Comparison of ENCODE assay signal across 15 cellular contexts in the genomic region with DNA sequence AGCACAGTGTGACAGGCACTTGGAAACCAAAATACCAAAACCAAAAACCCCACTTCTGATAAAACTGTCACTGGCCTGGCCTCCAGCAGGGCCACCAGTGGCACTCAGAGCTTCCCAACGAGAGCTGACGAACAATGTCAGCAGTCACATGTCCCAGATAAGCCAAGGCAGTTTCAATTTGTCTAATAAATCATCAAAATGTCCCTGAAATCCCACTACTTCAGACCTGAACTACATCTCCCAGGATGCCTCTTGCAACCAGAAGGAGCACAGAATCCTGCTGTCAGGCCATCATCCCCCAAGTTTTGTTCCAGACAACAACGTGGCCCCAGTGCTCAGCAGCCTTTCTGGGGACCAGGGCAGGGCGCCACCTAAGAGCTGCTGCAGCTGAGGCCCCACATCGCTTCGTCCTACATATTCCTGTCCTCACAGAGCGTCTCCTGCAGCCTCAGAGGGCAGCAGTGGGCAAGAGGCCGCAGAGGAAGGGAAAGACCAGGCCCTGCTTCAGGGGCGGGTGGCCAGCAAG. TPM values are rescaled to one million over a fixed set of nuclear protein-coding genes. Genes with fewer than 3 reads are reported as not detected.
DNase-seq lines count a peak whose midpoint lies in the region; ATAC-seq and TF ChIP-seq lines count a peak whose summit lies in the region.
"Had no signal": no experiment of that assay in that cellular context is flagged by ENCODE, and none has a peak within 500 bp of the region (broad histone marks: within the 10 kb centered on the region; RNA-seq: fewer than 3 reads in every experiment).

No MANE protein-coding gene starts in this region.

- H3K4me3 ChIP-seq in IMR-90 (ENCODE audit: insufficient read depth, low read depth, low read length) (no peak overlapping the region), neural progenitor cell (no peak overlapping the region), tibial artery (no peak overlapping the region)

- intact Hi-C loops in IMR-90 (cut with micrococcal nuclease) (loop anchor here (5.0 kb wide), 1 partner anchor 75 kb away; the partner anchor contains the start of gene PC), tibial artery (cut with DNase I; ENCODE audit: low total_unique reads) (no loop called here)

- no peaks in the 10 kb centered on the region for H3K36me3 Mint-ChIP-seq in brain
- no peaks in the 10 kb centered on the region for H3K36me3 Mint-ChIP-seq in neural progenitor cell
- H3K36me3 Mint-ChIP-seq: CD4-positive, CD25-positive, alpha-beta regulatory T cell had no signal

- H3K9ac ChIP-seq in IMR-90 (ENCODE audit: low read depth, low read length) (no peak overlapping the region), neural progenitor cell (no peak overlapping the region)

- no peaks in the 10 kb centered on the region for H3K27me3 ChIP-seq in IMR-90 (ENCODE audit: control insufficient read depth, insufficient read depth, low read length)
- no peaks in the 10 kb centered on the region for H3K27me3 ChIP-seq in neural progenitor cell
- H3K27me3 ChIP-seq in tibial artery = peaks cover 0 to 4% of the 10 kb centered on the region in 2 donors

- peak overlapping the region; percentile 14; the same call in 1 of the 3 replicates for H2BK15ac ChIP-seq in IMR-90 (ENCODE audit: low read depth, low read length)

- no peak overlapping the region for H2BK5ac ChIP-seq in IMR-90 (ENCODE audit: low read depth, low read length, poor library complexity, severe bottlenecking)

- peak overlapping the region in 1 of 2 experiments; percentile 43; a peak in 1 of 4 replicates for H4K8ac ChIP-seq in IMR-90 (ENCODE audit: low read depth in 2 of 2, low read length in 2 of 2)

- no peak for TF ChIP-seq RAD21 in IMR-90 (IDR thresholded peaks at IDR 0.05; ENCODE audit: low read length)

- peaks cover 48% of the 10 kb centered on the region for H3K4me1 ChIP-seq in IMR-90 (ENCODE audit: control insufficient read depth, insufficient read depth, low read length)
- H3K4me1 ChIP-seq in neural progenitor cell = peaks cover 23% of the 10 kb centered on the region
- H3K4me1 ChIP-seq in tibial artery = peaks cover 0 to 30% (median 0%) of the 10 kb centered on the region in 4 donors

- H2AK5ac ChIP-seq in IMR-90 (ENCODE audit: low read depth, low read length) = peak overlapping the region; percentile 56

- H2AFZ ChIP-seq in IMR-90 (replicated peaks; ENCODE audit: low read length, poor library complexity) (no peak overlapping the region), neural progenitor cell (replicated peaks) (no peak overlapping the region)

- in situ Hi-C loops in IMR-90 (cut with MboI; ENCODE audit: low sequenced_read_pairs) = no loop called here

- WGBS in IMR-90 (ENCODE audit: extremely low coverage in 2 of 2, insufficient read length in 1 of 2), 2 experiments = 73% methylated on average over 3 of the region's 9 CpGs; no CpG with 5 or more reads in 1 of the 2 experiments

- H3K4me1 Mint-ChIP-seq in brain = peaks cover 73% of the 10 kb centered on the region
- peaks cover 52% of the 10 kb centered on the region for H3K4me1 Mint-ChIP-seq in neural progenitor cell

- peak overlapping the region; percentile 1; the same call in 1 of the 2 replicates for H4K5ac ChIP-seq in IMR-90 (ENCODE audit: low read depth, low read length)

- no peak overlapping the region for H3K23ac ChIP-seq in IMR-90 (ENCODE audit: low read depth, low read length)

- TF ChIP-seq POLR2A in IMR-90 (IDR thresholded peaks at IDR 0.05; ENCODE audit: low read depth, low read length) = no peak

- H3K27ac Mint-ChIP-seq in brain (peak overlapping the region; percentile 95 to 99 (median 99)), neural progenitor cell (peak overlapping the region; percentile 85)
- H3K27ac Mint-ChIP-seq: activated CD4-positive, alpha-beta T cell treated with anti-CD3 and anti-CD28 coated beads, Interleukin-2, amount 10 ng/mL, durations not matched to agents 24 days and 14 days; activated T-cell treated with anti-CD3 and anti-CD28 coated beads, Interleukin-2, amount 50 U/mL, for 72 hours; T-helper 2 cell treated with Interferon-gamma antibody and Interleukin-4, amounts not matched to agents 5 μg/mL and 100 μg/mL, for 36 hours had no signal

- H3K9me3 ChIP-seq in IMR-90 (ENCODE audit: control insufficient read depth, insufficient read depth, low read length) = no peaks in the 10 kb centered on the region
- no peaks in the 10 kb centered on the region for H3K9me3 ChIP-seq in neural progenitor cell (ENCODE audit: low read depth)
- H3K9me3 ChIP-seq in tibial artery = no peaks in the 10 kb centered on the region

- no peak overlapping the region for H3K56ac ChIP-seq in IMR-90 (ENCODE audit: extremely low read depth, insufficient read depth, low read length)

- dilution Hi-C loops in IMR-90 (cut with HindIII; ENCODE audit: low sequenced_read_pairs, unreplicated experiment) = no loop called here

- no peak overlapping the region for H3K27ac ChIP-seq in IMR-90 (ENCODE audit: insufficient read depth, low read length)
- H3K27ac ChIP-seq in neural progenitor cell = peak overlapping the region; percentile 29
- no peak overlapping the region for H3K27ac ChIP-seq in tibial artery

- 0 out of 2 replicates have a peak overlapping the region, but pooled peaks have one; percentile 24 for H2BK20ac ChIP-seq in IMR-90 (ENCODE audit: low read depth, low read length)

- POLR2A ChIA-PET in IMR-90 (lab: Charles Lee; ENCODE audit: unreplicated experiment) = no interaction called here

- H2AK9ac ChIP-seq in IMR-90 (replicated peaks; ENCODE audit: low read depth, low read length, poor library complexity) = peak overlapping the region; percentile 47

- peak overlapping the region; percentile 11 for H2BK120ac ChIP-seq in IMR-90 (ENCODE audit: low read depth, low read length)

- CTCF ChIA-PET in IMR-90 (lab: Yijun Ruan, JAX) = interaction anchor here (1.0 kb wide), 1 partner anchor 39 kb away, joined by 3 read pairs; the partner anchor contains the start of gene RCE1

- no peak overlapping the region; the same call in 1 of the 2 replicates for H3K4ac ChIP-seq in IMR-90 (ENCODE audit: low read depth, low read length)

- H3F3A ChIP-seq in neural progenitor cell (ENCODE audit: low read depth) = peaks cover 9% of the 10 kb centered on the region

- H3K27me3 Mint-ChIP-seq in brain (peaks cover 4% of the 10 kb centered on the region), neural progenitor cell (ENCODE audit: insufficient read depth, low read depth) (peaks cover 5% of the 10 kb centered on the region)
- H3K27me3 Mint-ChIP-seq: activated CD4-positive, alpha-beta T cell treated with anti-CD3 and anti-CD28 coated beads, Interleukin-2, amount 10 ng/mL, durations not matched to agents 24 days and 14 days; CD4-positive, CD25-positive, alpha-beta regulatory T cell had no signal

- H3K14ac ChIP-seq in IMR-90 (replicated peaks; ENCODE audit: low read depth, low read length) = no peak overlapping the region

- BruUV-seq in IMR-90 (replicated peaks; lab: Mats Ljungman, UMichigan) = no TSS peak

- no peaks in the 10 kb centered on the region for H3K9me3 Mint-ChIP-seq in brain
- H3K9me3 Mint-ChIP-seq in neural progenitor cell = no peaks in the 10 kb centered on the region
- H3K9me3 Mint-ChIP-seq: activated CD4-positive, alpha-beta T cell treated with anti-CD3 and anti-CD28 coated beads, Interleukin-2, amount 10 ng/mL, durations not matched to agents 24 days and 14 days; activated T-cell treated with anti-CD3 and anti-CD28 coated beads, Interleukin-2, amount 50 U/mL, for 72 hours; CD4-positive, CD25-positive, alpha-beta regulatory T cell; T-helper 2 cell treated with Interferon-gamma antibody and Interleukin-4, amounts not matched to agents 5 μg/mL and 100 μg/mL, for 36 hours had no signal

- H3K4me3 Mint-ChIP-seq in brain (peak overlapping the region; percentile 38 to 82 (median 77)), neural progenitor cell (peak overlapping the region; percentile 17)
- H3K4me3 Mint-ChIP-seq: activated CD4-positive, alpha-beta T cell treated with anti-CD3 and anti-CD28 coated beads, Interleukin-2, amount 10 ng/mL, durations not matched to agents 24 days and 14 days; activated T-cell treated with anti-CD3 and anti-CD28 coated beads, Interleukin-2, amount 50 U/mL, for 72 hours; T-helper 2 cell treated with Interferon-gamma antibody and Interleukin-4, amounts not matched to agents 5 μg/mL and 100 μg/mL, for 36 hours had no signal

- H3K36me3 ChIP-seq in IMR-90 (ENCODE audit: control insufficient read depth, insufficient read depth, low read length) (no peaks in the 10 kb centered on the region), neural progenitor cell (no peaks in the 10 kb centered on the region), tibial artery (no peaks in the 10 kb centered on the region)

- H3K4me2 ChIP-seq in IMR-90 (ENCODE audit: low read depth, low read length) (no peak overlapping the region), neural progenitor cell (no peak overlapping the region)

- no peak overlapping the region for H3K18ac ChIP-seq in IMR-90 (ENCODE audit: low read depth, low read length)

- no peak for TF ChIP-seq CTCF in IMR-90 (conservative IDR thresholded peaks at IDR 0.05; ENCODE audit: low read depth, low read length)
- TF ChIP-seq CTCF in brain (conservative IDR thresholded peaks at IDR 0.05) = no peak
- TF ChIP-seq CTCF in neural progenitor cell (IDR thresholded peaks at IDR 0.05) = no peak
- no peak for TF ChIP-seq CTCF in tibial artery (IDR thresholded peaks at IDR 0.05)

- ATAC-seq in IMR-90 (ENCODE audit: low read depth) = no peak
- no peak for ATAC-seq in GM19455 (IDR thresholded peaks at IDR 0.05; ENCODE audit: unreplicated experiment)
- no peak for ATAC-seq in HG02884 (IDR thresholded peaks at IDR 0.05; ENCODE audit: unreplicated experiment)
- ATAC-seq: activated T-cell treated with anti-CD3 and anti-CD28 coated beads, Interleukin-2, amount 50 U/mL, for 72 hours had no signal

- H4K91ac ChIP-seq in IMR-90 (ENCODE audit: insufficient read depth, low read depth, low read length) = no peak overlapping the region

- H3K9me1 ChIP-seq in IMR-90 (ENCODE audit: insufficient read depth, low read length) = peaks cover 12% of the 10 kb centered on the region; the same call in 1 of the 2 replicates

- DNase-seq in DMS79 (lab: John Stamatoyannopoulos, UW) = peak; percentile 71
- no peak for DNase-seq in IMR-90
- DNase-seq in neural progenitor cell (ENCODE audit: low spot score) = no peak
- no peak for DNase-seq in tibial artery
- DNase-seq in NCI-H1436 (lab: John Stamatoyannopoulos, UW) = no peak
- DNase-seq: activated CD4-positive, alpha-beta T cell treated with anti-CD3 and anti-CD28 coated beads, Interleukin-2, amount 10 ng/mL, durations not matched to agents 24 days and 14 days; activated T-cell treated with anti-CD3 and anti-CD28 coated beads, Interleukin-2, amount 50 U/mL, for 72 hours; CD4-positive, CD25-positive, alpha-beta regulatory T cell; effector CD4-positive, alpha-beta T cell; MV-4-11; NCI-H526 treated with DMSO at 0.1 percent for 48 hours had no signal

- no peaks in the 10 kb centered on the region for H4K20me1 ChIP-seq in IMR-90 (ENCODE audit: insufficient read depth, low read length)
- H4K20me1 ChIP-seq in neural progenitor cell (ENCODE audit: low read depth) = no peaks in the 10 kb centered on the region

- H3K79me1 ChIP-seq in IMR-90 (ENCODE audit: low read depth in 1 of 2, low read length in 2 of 2) = peaks cover 0 to 31% of the 10 kb centered on the region in 2 experiments; a peak in 2 of 4 replicates

- no peaks in the 10 kb centered on the region for H3K79me2 ChIP-seq in neural progenitor cell (ENCODE audit: low read depth)

RNA-seq across cellular contexts. Expression of gene LRFN4, which starts 25.1 kb away (rescaled TPM):
- total RNA-seq in IMR-90 (2012; rRNA removed) (6.1 and 7.8 TPM in 2 replicates), neural progenitor cell (ENCODE audit: low replicate concordance) (6.7 and 27.9 TPM in 2 replicates)
- polyA plus RNA-seq in IMR-90 (2012; rRNA removed) (18.9 and 24.9 TPM in 2 replicates), brain (ENCODE audit: insufficient read depth, low read depth, low replicate concordance) (34.4 TPM)
- 13.7 and 28.5 TPM in 2 replicates for polyA plus RNA-seq in IMR-90 (2012; cell fraction: cytosol; rRNA removed)
- 33.5 and 98.4 TPM in 2 replicates for polyA plus RNA-seq in IMR-90 (2012; cell fraction: nucleus; rRNA removed; ENCODE audit: low replicate concordance)

RNA-seq across cellular contexts. Expression of gene RCE1, which starts 38.7 kb away (rescaled TPM):
- total RNA-seq in IMR-90 (2012; rRNA removed) (5.6 and 6.6 TPM in 2 replicates), neural progenitor cell (ENCODE audit: low replicate concordance) (13.7 and 35.0 TPM in 2 replicates)
- polyA plus RNA-seq in IMR-90 (2012; rRNA removed) (19.4 and 21.1 TPM in 2 replicates), brain (ENCODE audit: insufficient read depth, low read depth, low replicate concordance) (24.2 TPM)
- 14.3 and 24.4 TPM in 2 replicates for polyA plus RNA-seq in IMR-90 (2012; cell fraction: cytosol; rRNA removed)
- 41.3 and 99.0 TPM in 2 replicates for polyA plus RNA-seq in IMR-90 (2012; cell fraction: nucleus; rRNA removed; ENCODE audit: low replicate concordance)
